8 cellular contexts compared by ENCODE assay signal in genomic region chr14:100246809-100247428, GRCh38. TPM values are rescaled to one million over a fixed set of nuclear protein-coding genes. Genes with fewer than 3 reads are reported as not detected.
DNase-seq lines count a peak whose midpoint lies in the region; ATAC-seq, FAIRE-seq and TF ChIP-seq lines count a peak whose summit lies in the region.

No MANE protein-coding gene starts in this region.

- no peak overlapping the region for H3K27ac ChIP-seq in BLaER1
- H3K27ac ChIP-seq in astrocyte (ENCODE audit: low read depth, low read length): no peak overlapping the region
- H3K27ac ChIP-seq in stomach: peak overlapping the region in 4 of 5 donors; percentile 38 to 64 (median 50)

- TF ChIP-seq POLR2A in stomach (IDR thresholded peaks at IDR 0.05): no peak

- peak overlapping the region; percentile 50 for H3K4me3 Mint-ChIP-seq in astrocyte (ENCODE audit: unreplicated experiment)

- TF ChIP-seq EP300 in stomach (IDR thresholded peaks at IDR 0.05): no peak

- H3K9me3 ChIP-seq in BLaER1: no peaks in the 10 kb centered on the region
- H3K9me3 ChIP-seq in astrocyte (ENCODE audit: insufficient read depth, low read depth, low read length): no peaks in the 10 kb centered on the region
- H3K9me3 ChIP-seq in stomach: no peaks in the 10 kb centered on the region

- H3K4me1 Mint-ChIP-seq in astrocyte (ENCODE audit: low read depth, unreplicated experiment): peaks cover 27% of the 10 kb centered on the region

- no peak for ATAC-seq in HG03097 (IDR thresholded peaks at IDR 0.05; ENCODE audit: low FRiP score, unreplicated experiment)

- H3K36me3 ChIP-seq in BLaER1 (peaks cover 46% of the 10 kb centered on the region), H7 (replicated peaks; ENCODE audit: control insufficient read depth, insufficient read depth, low read length) (no peaks in the 10 kb centered on the region), astrocyte (ENCODE audit: insufficient read depth, low read length) (no peaks in the 10 kb centered on the region), stomach (no peaks in the 10 kb centered on the region)

- 19 to 30% (median 26%) methylated on average over 3 of the region's 3 CpGs for WGBS in stomach, 5 donors

- H3K79me2 ChIP-seq in astrocyte (ENCODE audit: insufficient read depth, low read length): peaks cover 99% of the 10 kb centered on the region

- H3K4me3 ChIP-seq in BLaER1 (no peak overlapping the region), H7 (ENCODE audit: insufficient read depth, low read depth, low read length) (no peak overlapping the region), astrocyte (ENCODE audit: insufficient read depth, low read depth, low read length) (no peak overlapping the region), stomach (no peak overlapping the region)

- H3K4me1 ChIP-seq in BLaER1 (peaks cover 65% of the 10 kb centered on the region), astrocyte (ENCODE audit: insufficient read depth, low read length) (peaks cover 3% of the 10 kb centered on the region), stomach (peaks cover 65 to 97% (median 84%) of the 10 kb centered on the region in 4 donors)

- peak; percentile 76 for TF ChIP-seq CTCF in astrocyte (IDR thresholded peaks at IDR 0.05; ENCODE audit: insufficient read depth, low read depth, low read length)
- TF ChIP-seq CTCF in stomach (IDR thresholded peaks at IDR 0.05): peak in 5 of 7 experiments; percentile 27 to 56 (median 50)

- H3K27me3 ChIP-seq in BLaER1 (no peaks in the 10 kb centered on the region), H7 (ENCODE audit: control insufficient read depth, insufficient read depth, low read length) (no peaks in the 10 kb centered on the region), astrocyte (ENCODE audit: insufficient read depth, low read length) (no peaks in the 10 kb centered on the region), stomach (no peaks in the 10 kb centered on the region)

- H3K4me2 ChIP-seq in BLaER1: peak overlapping the region; percentile 44
- no peak overlapping the region for H3K4me2 ChIP-seq in astrocyte (ENCODE audit: low read length)

- DNase-seq in H7: peak; percentile 78
- DNase-seq in NCI-H510A treated with DMSO at 0.1 percent for 48 hours (lab: John Stamatoyannopoulos, UW): peak; percentile 83
- DNase-seq in astrocyte (ENCODE audit: low read depth): no peak
- peak; percentile 64 for DNase-seq in inferior parietal cortex (ENCODE audit: extremely low spot score)
- no peak for DNase-seq in stomach
- no peak for DNase-seq in stimulated activated CD4-positive, alpha-beta T cell treated with anti-CD3 and anti-CD28 coated beads, Interleukin-1b, Interleukin-23, amount 100 ng/mL, for 48 hours

- no peak overlapping the region for H2AFZ ChIP-seq in astrocyte (ENCODE audit: low read depth, low read length)

- FAIRE-seq in astrocyte (lab: Jason Lieb, UNC): no peak

- H3K9ac ChIP-seq in BLaER1 (no peak overlapping the region), astrocyte (ENCODE audit: low read length) (no peak overlapping the region)

- H4K20me1 ChIP-seq in BLaER1 (peaks cover 100% of the 10 kb centered on the region), astrocyte (ENCODE audit: insufficient read depth, low read length) (peaks cover 94% of the 10 kb centered on the region)

- H3K27me3 Mint-ChIP-seq in astrocyte (ENCODE audit: low read depth, unreplicated experiment): no peaks in the 10 kb centered on the region

- H3K27ac Mint-ChIP-seq in astrocyte (ENCODE audit: unreplicated experiment): no peak overlapping the region

- H3K9me3 Mint-ChIP-seq in astrocyte (ENCODE audit: unreplicated experiment): no peaks in the 10 kb centered on the region

- peaks cover 6% of the 10 kb centered on the region for H3K36me3 Mint-ChIP-seq in astrocyte (ENCODE audit: low read depth, unreplicated experiment)

- intact Hi-C loops in stomach (cut with DNase I; ENCODE audit: low total_unique reads): no loop called here

RNA-seq across cellular contexts. Expression of gene YY1, which starts 8.0 kb away (rescaled TPM):
- 50.9 and 68.9 TPM in 2 replicates for total RNA-seq in H7 (2014; rRNA removed; shearing (Covaris generic))
- total RNA-seq in astrocyte (84.5 and 87.5 TPM in 2 replicates), stomach (10 to 100 TPM; 33.0 to 68.1 (median 57.8) TPM)
- polyA plus RNA-seq in stomach: 10 to 100 TPM; 23.0 to 27.0 (median 26.3) TPM

RNA-seq across cellular contexts. Expression of gene SLC25A29, which starts 59.3 kb away (rescaled TPM):
- total RNA-seq in H7 (2014; rRNA removed; shearing (Covaris generic)): 124 and 131 TPM in 2 replicates
- total RNA-seq in astrocyte (24.3 and 30.2 TPM in 2 replicates), stomach (100 to 1,000 TPM in 2 of 5 donors, 10 to 100 TPM in 3; 25.7 to 174 (median 30.1) TPM)
- 10 to 100 TPM in 2 of 3 donors, 1 to 10 TPM in 1; 9.0 to 58.3 (median 26.2) TPM for polyA plus RNA-seq in stomach

Comparison
In these comparisons a context has a peak if more than half of its experiments do, and no peak if none do; other contexts are left out.
1. H3K27ac ChIP-seq: peak in stomach (4 of 5); none in BLaER1 (single experiment) and astrocyte (single experiment).
2. DNase-seq: peak in H7 (single experiment), NCI-H510A treated with DMSO at 0.1 percent for 48 hours (single experiment) and inferior parietal cortex (single experiment); none in astrocyte (single experiment), stomach (single experiment) and stimulated activated CD4-positive, alpha-beta T cell treated with anti-CD3 and anti-CD28 coated beads, Interleukin-1b, Interleukin-23, amount 100 ng/mL, for 48 hours (single experiment).